ENCODE assay signal across 9 cellular contexts in the genomic region with DNA sequence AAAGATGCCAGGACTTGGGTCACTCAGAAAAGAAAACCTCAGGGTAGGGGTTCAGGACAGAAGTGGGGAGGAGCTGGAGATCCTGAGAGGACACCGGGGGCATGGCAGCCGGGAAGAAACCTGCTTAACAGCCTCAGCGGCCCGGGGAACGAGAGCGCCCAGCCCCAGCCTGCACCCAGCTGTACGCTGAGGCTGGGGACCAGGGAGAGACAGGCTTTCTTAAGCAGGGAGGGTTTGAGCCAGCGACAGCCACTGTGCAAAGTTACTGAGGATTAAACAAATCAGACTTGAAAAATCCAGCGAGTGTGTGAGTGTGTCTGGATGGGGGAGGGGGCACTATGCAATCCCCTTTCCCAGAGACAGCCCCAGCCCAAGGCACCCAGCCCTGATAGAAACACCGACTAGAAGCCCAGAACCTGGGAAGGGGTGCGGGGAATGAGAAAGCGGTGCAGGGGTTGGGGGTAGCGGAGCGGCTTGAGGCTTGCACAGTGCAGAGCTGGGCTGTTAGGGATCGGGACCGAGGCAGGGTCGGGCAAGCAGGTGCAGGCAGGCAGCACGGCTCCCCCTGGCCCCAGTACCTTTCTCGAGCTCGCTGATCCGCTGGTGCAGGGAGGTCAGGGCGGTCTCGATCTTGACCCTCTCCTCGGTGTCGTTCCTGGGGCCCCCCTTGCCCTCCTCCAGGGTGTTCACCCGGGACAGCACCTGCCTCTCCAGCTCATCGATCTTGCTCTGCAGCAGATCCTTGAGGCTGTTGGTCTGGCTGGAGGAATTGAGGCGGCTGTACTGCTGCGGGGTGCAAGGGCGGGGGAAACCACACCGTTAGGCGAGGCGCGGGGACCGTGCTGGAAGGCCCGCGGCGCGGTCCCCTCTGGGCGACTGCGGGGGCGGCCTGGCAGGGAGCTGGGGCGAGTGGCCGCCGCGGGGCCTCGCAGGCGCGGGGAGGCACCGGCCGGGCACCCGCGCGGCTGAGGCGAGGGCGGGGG. TPM values are rescaled to one million over a fixed set of nuclear protein-coding genes. Genes with fewer than 3 reads are reported as not detected.
DNase-seq lines count a peak whose midpoint lies in the region; ATAC-seq lines count a peak whose summit lies in the region.
"Had no signal": no experiment of that assay in that cellular context is flagged by ENCODE, and none has a peak within 500 bp of the region (broad histone marks: within the 10 kb centered on the region; RNA-seq: fewer than 3 reads in every experiment).

No MANE protein-coding gene starts in this region.

- peaks cover 21% of the 10 kb centered on the region for H3K4me1 Mint-ChIP-seq in activated CD4-positive, alpha-beta T cell treated with anti-CD3 and anti-CD28 coated beads, Interleukin-2, amount 10 ng/mL, durations not matched to agents 24 days and 14 days
- peaks cover 26 to 34% (median 30%) of the 10 kb centered on the region in 3 donors for H3K4me1 Mint-ChIP-seq in T-cell
- H3K4me1 Mint-ChIP-seq in stimulated activated naive B cell treated with anti-CD40 and anti-IgM and Interleukin-4, amounts not matched to agents 10 μg/mL and 1 μg/mL and 100 μg/mL, for 72 hours: peaks cover 15 to 41% of the 10 kb centered on the region in 2 donors

- H3K9me3 Mint-ChIP-seq in activated CD4-positive, alpha-beta T cell treated with anti-CD3 and anti-CD28 coated beads, Interleukin-2, amount 10 ng/mL, durations not matched to agents 24 days and 14 days: no peaks in the 10 kb centered on the region
- H3K9me3 Mint-ChIP-seq in T-cell: no peaks in the 10 kb centered on the region
- H3K9me3 Mint-ChIP-seq in stimulated activated naive B cell treated with anti-CD40 and anti-IgM and Interleukin-4, amounts not matched to agents 10 μg/mL and 1 μg/mL and 100 μg/mL, for 72 hours: no peaks in the 10 kb centered on the region

- peak overlapping the region; percentile 65 for H3K27ac Mint-ChIP-seq in activated CD4-positive, alpha-beta T cell treated with anti-CD3 and anti-CD28 coated beads, Interleukin-2, amount 10 ng/mL, durations not matched to agents 24 days and 14 days
- no peak overlapping the region for H3K27ac Mint-ChIP-seq in T-cell
- peak overlapping the region; percentile 77 for H3K27ac Mint-ChIP-seq in stimulated activated naive B cell treated with anti-CD40 and anti-IgM and Interleukin-4, amounts not matched to agents 10 μg/mL and 1 μg/mL and 100 μg/mL, for 72 hours

- peaks cover 9% of the 10 kb centered on the region for H3K36me3 Mint-ChIP-seq in activated CD4-positive, alpha-beta T cell treated with anti-CD3 and anti-CD28 coated beads, Interleukin-2, amount 10 ng/mL, durations not matched to agents 24 days and 14 days (ENCODE audit: low read depth)
- no peaks in the 10 kb centered on the region for H3K36me3 Mint-ChIP-seq in T-cell
- no peaks in the 10 kb centered on the region for H3K36me3 Mint-ChIP-seq in stimulated activated naive B cell treated with anti-CD40 and anti-IgM and Interleukin-4, amounts not matched to agents 10 μg/mL and 1 μg/mL and 100 μg/mL, for 72 hours

- POLR2A ChIA-PET in T-cell (lab: Charles Lee): interaction anchor here in 1 of 2 donors (0.6 kb wide), 2 partner anchors 21 to 811 kb away, joined by 3 to 5 read pairs; no protein-coding TSS in a partner anchor

- peak overlapping the region; percentile 84 for H3K4me3 Mint-ChIP-seq in activated CD4-positive, alpha-beta T cell treated with anti-CD3 and anti-CD28 coated beads, Interleukin-2, amount 10 ng/mL, durations not matched to agents 24 days and 14 days
- peak overlapping the region; percentile 69 to 78 (median 69) for H3K4me3 Mint-ChIP-seq in T-cell
- peak overlapping the region; percentile 70 to 74 for H3K4me3 Mint-ChIP-seq in stimulated activated naive B cell treated with anti-CD40 and anti-IgM and Interleukin-4, amounts not matched to agents 10 μg/mL and 1 μg/mL and 100 μg/mL, for 72 hours

- peaks cover 38% of the 10 kb centered on the region for H3K27me3 Mint-ChIP-seq in activated CD4-positive, alpha-beta T cell treated with anti-CD3 and anti-CD28 coated beads, Interleukin-2, amount 10 ng/mL, durations not matched to agents 24 days and 14 days
- peaks cover 38 to 65% of the 10 kb centered on the region in 2 donors for H3K27me3 Mint-ChIP-seq in T-cell
- peaks cover 64 to 73% of the 10 kb centered on the region in 2 donors for H3K27me3 Mint-ChIP-seq in stimulated activated naive B cell treated with anti-CD40 and anti-IgM and Interleukin-4, amounts not matched to agents 10 μg/mL and 1 μg/mL and 100 μg/mL, for 72 hours

- intact Hi-C loops in activated CD4-positive, alpha-beta T cell treated with anti-CD3 and anti-CD28 coated beads, Interleukin-2, amount 10 ng/mL, durations not matched to agents 24 days and 14 days (cut with micrococcal nuclease): loop anchor here (5.0 to 10.0 kb wide), 2 partner anchors 67 to 100 kb away; a partner anchor contains a TSS

- CTCF ChIA-PET in T-cell (lab: Charles Lee): no interaction called here

- DNase-seq in activated CD4-positive, alpha-beta T cell treated with anti-CD3 and anti-CD28 coated beads, Interleukin-2, amount 10 ng/mL, durations not matched to agents 24 days and 14 days: peak; percentile 72
- no peak for DNase-seq in activated CD4-positive, alpha-beta T cell treated with anti-CD3 and anti-CD28 coated beads, Interleukin-2, amount 50 U/mL, for 1 hour
- DNase-seq in T-cell (peak in 3 of 34 experiments; percentile 5 to 19 (median 9)), fibroblast of peridontal ligament (ENCODE audit: extremely low read depth) (peak; percentile 14), NOMO-1 treated with dmso at 0.1 percent for 144 hours (lab: John Stamatoyannopoulos, UW; ENCODE audit: unreplicated experiment) (no peak)
- DNase-seq in stimulated activated naive B cell treated with anti-CD40 and anti-IgM and Interleukin-4, amounts not matched to agents 10 μg/mL and 1 μg/mL and 100 μg/mL, for 72 hours: no peak
- DNase-seq: DND-41 had no signal

- peak in 3 of 4 experiments; percentile 12 to 37 (median 18) for ATAC-seq in T-cell (replicated peaks in 1 of 4)
- peak; percentile 33 to 41 for ATAC-seq in stimulated activated naive B cell treated with anti-CD40 and anti-IgM and Interleukin-4, amounts not matched to agents 10 μg/mL and 1 μg/mL and 100 μg/mL, for 72 hours (replicated peaks)
- ATAC-seq in GM19351 (IDR thresholded peaks at IDR 0.05; ENCODE audit: unreplicated experiment): no peak
- no peak for ATAC-seq in GM19324 (IDR thresholded peaks at IDR 0.05; ENCODE audit: low FRiP score, unreplicated experiment)

RNA-seq across cellular contexts. Expression of a gene that starts 1.2 kb away (rescaled TPM):
- 30.4 and 31.6 TPM in 2 replicates for total RNA-seq in activated CD4-positive, alpha-beta T cell treated with anti-CD3 and anti-CD28 coated beads, Interleukin-2, amount 10 ng/mL, durations not matched to agents 24 days and 14 days
- under 1 TPM; 0.13 to 0.67 (median 0.33) TPM for total RNA-seq in T-cell

Comparison
In these comparisons a context has a peak if more than half of its experiments do, and no peak if none do; other contexts are left out.
1. DNase-seq: peak in activated CD4-positive, alpha-beta T cell treated with anti-CD3 and anti-CD28 coated beads, Interleukin-2, amount 10 ng/mL, durations not matched to agents 24 days and 14 days (single experiment) and fibroblast of peridontal ligament (single experiment); none in activated CD4-positive, alpha-beta T cell treated with anti-CD3 and anti-CD28 coated beads, Interleukin-2, amount 50 U/mL, for 1 hour (single experiment), stimulated activated naive B cell treated with anti-CD40 and anti-IgM and Interleukin-4, amounts not matched to agents 10 μg/mL and 1 μg/mL and 100 μg/mL, for 72 hours (single experiment) and NOMO-1 treated with dmso at 0.1 percent for 144 hours (single experiment).
2. H3K27ac Mint-ChIP-seq: peak in activated CD4-positive, alpha-beta T cell treated with anti-CD3 and anti-CD28 coated beads, Interleukin-2, amount 10 ng/mL, durations not matched to agents 24 days and 14 days (single experiment) and stimulated activated naive B cell treated with anti-CD40 and anti-IgM and Interleukin-4, amounts not matched to agents 10 μg/mL and 1 μg/mL and 100 μg/mL, for 72 hours (single experiment); none in T-cell (0 of 2).
3. ATAC-seq: peak in T-cell (3 of 4) and stimulated activated naive B cell treated with anti-CD40 and anti-IgM and Interleukin-4, amounts not matched to agents 10 μg/mL and 1 μg/mL and 100 μg/mL, for 72 hours (2 of 2); none in GM19351 (single experiment) and GM19324 (single experiment).
4. RNA of a gene that starts 1.2 kb away (total RNA-seq): 30.4 to 31.6 TPM in activated CD4-positive, alpha-beta T cell treated with anti-CD3 and anti-CD28 coated beads, Interleukin-2, amount 10 ng/mL, durations not matched to agents 24 days and 14 days; 0.13 to 0.67 TPM in T-cell; every median in the first group is over 10 times any median in the second.
5. Peak in every context shown above with its lines, with median percentiles within 50 percentile points of each other: H3K4me3 Mint-ChIP-seq.